8 cellular contexts compared by ENCODE assay signal in the genomic region with DNA sequence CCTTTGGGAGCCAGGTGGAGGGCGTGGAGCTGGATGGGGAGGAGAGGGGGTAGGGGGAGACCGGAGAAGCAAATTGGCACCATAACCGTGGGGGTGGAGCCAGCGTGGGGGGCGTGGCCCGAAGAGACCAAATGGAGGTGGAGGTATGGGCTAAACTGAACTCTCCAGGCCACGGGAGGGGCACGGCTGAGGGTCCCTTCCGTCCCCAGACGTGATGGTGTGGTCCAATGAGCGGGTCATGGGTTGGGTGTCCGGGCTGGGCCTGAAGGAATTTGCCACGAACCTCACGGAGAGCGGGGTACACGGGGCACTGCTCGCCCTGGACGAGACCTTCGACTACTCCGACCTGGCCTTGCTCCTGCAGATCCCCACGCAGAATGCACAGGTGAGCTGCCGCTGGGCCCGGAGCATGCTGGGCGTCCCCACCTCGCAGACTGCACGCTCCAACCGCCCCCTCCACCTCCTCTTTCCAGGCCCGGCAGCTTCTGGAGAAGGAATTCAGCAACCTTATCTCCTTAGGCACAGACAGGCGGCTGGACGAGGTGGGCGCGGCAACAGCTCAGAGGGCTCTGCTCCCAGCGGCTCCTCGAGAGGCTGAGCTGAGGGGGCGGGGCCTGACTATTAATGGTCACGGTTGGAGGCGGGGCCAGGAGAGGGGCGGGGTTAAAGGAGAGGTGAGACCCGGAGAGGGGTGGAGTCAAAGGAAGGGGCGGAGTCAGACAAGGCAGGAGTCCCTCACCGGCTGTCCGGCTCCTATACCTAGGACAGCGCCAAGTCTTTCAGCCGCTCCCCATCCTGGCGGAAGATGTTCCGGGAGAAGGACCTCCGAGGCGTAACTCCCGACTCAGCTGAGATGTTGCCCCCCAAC. TPM values are rescaled to one million over a fixed set of nuclear protein-coding genes. Genes with fewer than 3 reads are reported as not detected.
DNase-seq lines count a peak whose midpoint lies in the region; ATAC-seq and TF ChIP-seq lines count a peak whose summit lies in the region.

No MANE protein-coding gene starts in this region.

- ATAC-seq in SK-N-SH treated with all-trans-retinoic acid at 6 μM for 48 hours (peak; percentile 73), HG02885 (IDR thresholded peaks at IDR 0.05; ENCODE audit: poor library complexity, unreplicated experiment) (no peak)

- peaks cover 37% of the 10 kb centered on the region for H3K4me1 Mint-ChIP-seq in activated naive CD4-positive, alpha-beta T cell treated with anti-CD3 and anti-CD28 coated beads, Interleukin-2, amount 10 ng/mL, durations not matched to agents 7 days and 5 days
- peaks cover 45% of the 10 kb centered on the region for H3K4me1 Mint-ChIP-seq in neural crest cell

- H3K27ac Mint-ChIP-seq in activated naive CD4-positive, alpha-beta T cell treated with anti-CD3 and anti-CD28 coated beads, Interleukin-2, amount 10 ng/mL, durations not matched to agents 7 days and 5 days, result peak overlapping the region; percentile 28
- peak overlapping the region; percentile 99 for H3K27ac Mint-ChIP-seq in neural crest cell (ENCODE audit: unreplicated experiment)

- DNase-seq in DMS79 treated with DMSO at 0.1 percent for 48 hours (lab: John Stamatoyannopoulos, UW), result peak; percentile 87
- peak; percentile 90 for DNase-seq in MV-4-11 (lab: John Stamatoyannopoulos, UW)
- peak; percentile 87 for DNase-seq in activated naive CD4-positive, alpha-beta T cell treated with anti-CD3 and anti-CD28 coated beads, Interleukin-2, amount 10 ng/mL, durations not matched to agents 7 days and 5 days
- DNase-seq in foreskin melanocyte, result peak; percentile 77
- DNase-seq in neural crest cell (ENCODE audit: low read depth, low spot score), result peak; percentile 100

- H3K9me3 ChIP-seq in stomach smooth muscle (ENCODE audit: control insufficient read depth in 2 of 2, low read length in 2 of 2), result no peaks in the 10 kb centered on the region

- no peaks in the 10 kb centered on the region for H3K36me3 ChIP-seq in stomach smooth muscle (ENCODE audit: control insufficient read depth in 2 of 2, insufficient read depth in 2 of 2, low read length in 2 of 2)

- H3K27me3 Mint-ChIP-seq in activated naive CD4-positive, alpha-beta T cell treated with anti-CD3 and anti-CD28 coated beads, Interleukin-2, amount 10 ng/mL, durations not matched to agents 7 days and 5 days, result peaks cover 95% of the 10 kb centered on the region
- H3K27me3 Mint-ChIP-seq in neural crest cell (ENCODE audit: low read depth), result peaks cover 21% of the 10 kb centered on the region

- TF ChIP-seq CTCF in neural crest cell (conservative IDR thresholded peaks at IDR 0.05), result no peak

- H3K9me3 Mint-ChIP-seq in activated naive CD4-positive, alpha-beta T cell treated with anti-CD3 and anti-CD28 coated beads, Interleukin-2, amount 10 ng/mL, durations not matched to agents 7 days and 5 days, result peaks cover 4% of the 10 kb centered on the region
- H3K9me3 Mint-ChIP-seq in neural crest cell, result peaks cover 6% of the 10 kb centered on the region

- H3K36me3 Mint-ChIP-seq in activated naive CD4-positive, alpha-beta T cell treated with anti-CD3 and anti-CD28 coated beads, Interleukin-2, amount 10 ng/mL, durations not matched to agents 7 days and 5 days, result peaks cover 5% of the 10 kb centered on the region
- H3K36me3 Mint-ChIP-seq in neural crest cell (ENCODE audit: low read depth), result no peaks in the 10 kb centered on the region

- peaks cover 49% of the 10 kb centered on the region for H3K4me1 ChIP-seq in stomach smooth muscle (ENCODE audit: control insufficient read depth, insufficient read depth, low read length)

- CTCF ChIA-PET in activated naive CD4-positive, alpha-beta T cell treated with anti-CD3 and anti-CD28 coated beads, Interleukin-2, amount 10 ng/mL, durations not matched to agents 7 days and 5 days (lab: Charles Lee), result interaction anchor here (0.8 to 1.6 kb wide), 5 partner anchors 13 to 153 kb away, joined by 3 to 4 read pairs (median 4); partner anchors contain the start of gene LIN7B

- peak overlapping the region; percentile 93 to 95 for H3K4me3 ChIP-seq in stomach smooth muscle (ENCODE audit: low read length in 2 of 2)

- H3K27ac ChIP-seq in stomach smooth muscle (ENCODE audit: low read length), result peak overlapping the region; percentile 71

- no peaks in the 10 kb centered on the region for H3K27me3 ChIP-seq in stomach smooth muscle (ENCODE audit: control insufficient read depth in 1 of 2, insufficient read depth in 2 of 2, low read length in 2 of 2)

- peak overlapping the region; percentile 73 for H3K4me3 Mint-ChIP-seq in activated naive CD4-positive, alpha-beta T cell treated with anti-CD3 and anti-CD28 coated beads, Interleukin-2, amount 10 ng/mL, durations not matched to agents 7 days and 5 days
- H3K4me3 Mint-ChIP-seq in neural crest cell, result peak overlapping the region; percentile 98

- peak overlapping the region; percentile 56 to 80 for H3K9ac ChIP-seq in stomach smooth muscle (ENCODE audit: low read length in 2 of 2)

TF ChIP-seq in SK-N-SH treated with all-trans-retinoic acid at 6 μM for 48 hours, 23 proteins besides CTCF, POLR2A, EP300 and RAD21:
- TF ChIP-seq ISL1 (CRISPR knock-in tag; IDR thresholded peaks at IDR 0.05) (no peak), PPARA (CRISPR knock-in tag; IDR thresholded peaks at IDR 0.05; ENCODE audit: borderline replicate concordance) (no peak), ZNF565 (CRISPR knock-in tag; conservative IDR thresholded peaks at IDR 0.05; ENCODE audit: low read depth) (no peak), CREB5 (CRISPR knock-in tag; IDR thresholded peaks at IDR 0.05; ENCODE audit: low read depth) (no peak), ZNF8 (CRISPR knock-in tag; IDR thresholded peaks at IDR 0.05) (no peak), TOX (CRISPR knock-in tag; IDR thresholded peaks at IDR 0.05; ENCODE audit: borderline replicate concordance) (no peak), CSRNP3 (CRISPR knock-in tag; IDR thresholded peaks at IDR 0.05) (no peak)
- TF ChIP-seq, protein P1, sequence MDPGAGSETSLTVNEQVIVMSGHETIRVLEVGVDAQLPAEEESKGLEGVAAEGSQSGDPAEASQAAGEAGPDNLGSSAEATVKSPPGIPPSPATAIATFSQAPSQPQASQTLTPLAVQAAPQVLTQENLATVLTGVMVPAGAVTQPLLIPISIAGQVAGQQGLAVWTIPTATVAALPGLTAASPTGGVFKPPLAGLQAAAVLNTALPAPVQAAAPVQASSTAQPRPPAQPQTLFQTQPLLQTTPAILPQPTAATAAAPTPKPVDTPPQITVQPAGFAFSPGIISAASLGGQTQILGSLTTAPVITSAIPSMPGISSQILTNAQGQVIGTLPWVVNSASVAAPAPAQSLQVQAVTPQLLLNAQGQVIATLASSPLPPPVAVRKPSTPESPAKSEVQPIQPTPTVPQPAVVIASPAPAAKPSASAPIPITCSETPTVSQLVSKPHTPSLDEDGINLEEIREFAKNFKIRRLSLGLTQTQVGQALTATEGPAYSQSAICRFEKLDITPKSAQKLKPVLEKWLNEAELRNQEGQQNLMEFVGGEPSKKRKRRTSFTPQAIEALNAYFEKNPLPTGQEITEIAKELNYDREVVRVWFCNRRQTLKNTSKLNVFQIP (CRISPR knock-in tag; IDR thresholded peaks at IDR 0.05; ENCODE audit: borderline replicate concordance, low read depth), result no peak

RNA-seq across cellular contexts. Expression of gene HRC, which starts 6.2 kb away (rescaled TPM):
- 0.84 and 1.6 TPM in 2 replicates for total RNA-seq in neural crest cell

RNA-seq across cellular contexts. Expression of gene TRPM4, which starts 8.6 kb away (rescaled TPM):
- total RNA-seq in neural crest cell, result 8.1 and 9.6 TPM in 2 replicates

RNA-seq across cellular contexts. Expression of gene PPFIA3, which starts 29.7 kb away (rescaled TPM):
- total RNA-seq in neural crest cell, result 21.7 and 22.7 TPM in 2 replicates

RNA-seq across cellular contexts. Expression of gene C19orf73, which starts 30.1 kb away (rescaled TPM):
- 1.0 and 1.3 TPM in 2 replicates for total RNA-seq in neural crest cell

RNA-seq across cellular contexts. Expression of gene LIN7B, which starts 34.8 kb away (rescaled TPM):
- 5.4 and 7.5 TPM in 2 replicates for total RNA-seq in neural crest cell
